Comparison of ENCODE assay signal across 28 cellular contexts in genomic region chr12:103973909-103974308, GRCh38. TPM values are rescaled to one million over a fixed set of nuclear protein-coding genes. Genes with fewer than 3 reads are reported as not detected.
DNase-seq lines count a peak whose midpoint lies in the region; ATAC-seq and TF ChIP-seq lines count a peak whose summit lies in the region.
"Had no signal": no experiment of that assay in that cellular context is flagged by ENCODE, and none has a peak within 500 bp of the region (broad histone marks: within the 10 kb centered on the region; RNA-seq: fewer than 3 reads in every experiment).

No MANE protein-coding gene starts in this region.

- peaks cover 44% of the 10 kb centered on the region for H3K4me1 Mint-ChIP-seq in central memory CD8-positive, alpha-beta T cell

- no peaks in the 10 kb centered on the region for H3K27me3 ChIP-seq in A673 (replicated peaks; ENCODE audit: insufficient read depth, low read depth, low read length, poor library complexity)
- H3K27me3 ChIP-seq in H7 (ENCODE audit: control insufficient read depth, insufficient read depth, low read length), result no peaks in the 10 kb centered on the region
- no peaks in the 10 kb centered on the region for H3K27me3 ChIP-seq in mesendoderm (ENCODE audit: insufficient read depth, low read length, poor library complexity)
- H3K27me3 ChIP-seq: SJCRH30 had no signal

- POLR2A ChIA-PET in A673 (lab: Charles Lee; ENCODE audit: low non-redundant PET), result no interaction called here

- H3K4me3 ChIP-seq in A673 (ENCODE audit: low read depth, low read length, poor library complexity, severe bottlenecking) (no peak overlapping the region), H7 (ENCODE audit: insufficient read depth, low read depth, low read length) (no peak overlapping the region), mesendoderm (ENCODE audit: low read length) (no peak overlapping the region), mucosa of descending colon (no peak overlapping the region)
- H3K4me3 ChIP-seq: A549, HAP-1, SJCRH30 had no signal

- no peak overlapping the region for H2BK15ac ChIP-seq in mesendoderm (replicated peaks; ENCODE audit: low read depth)

- intact Hi-C loops in A673 (cut with micrococcal nuclease; ENCODE audit: unreplicated experiment) (no loop called here), mucosa of descending colon (cut with DNase I, micrococcal nuclease) (no loop called here)

- H2BK5ac ChIP-seq in mesendoderm (ENCODE audit: low read length), result no peak overlapping the region

- WGBS in mesendoderm (ENCODE audit: extremely low coverage, insufficient coverage, low lambda C conversion rate), result no CpG with 5 or more reads among the region's 2 CpGs

- no peaks in the 10 kb centered on the region for H3K9me3 ChIP-seq in A673 (ENCODE audit: low read depth, low read length, poor library complexity, severe bottlenecking)
- no peaks in the 10 kb centered on the region for H3K9me3 ChIP-seq in mucosa of descending colon
- H3K9me3 ChIP-seq: A549, HAP-1, SJCRH30 had no signal

- no peaks in the 10 kb centered on the region for H3K27me3 Mint-ChIP-seq in central memory CD8-positive, alpha-beta T cell
- H3K27me3 Mint-ChIP-seq: B cell, IgD-negative memory B cell had no signal

- H3K4me1 ChIP-seq in A673 (ENCODE audit: insufficient read depth, low read length, poor library complexity, severe bottlenecking) (peaks cover 8% of the 10 kb centered on the region), mesendoderm (ENCODE audit: control insufficient read depth, low read depth, low read length) (no peaks in the 10 kb centered on the region), mucosa of descending colon (ENCODE audit: low read depth) (no peaks in the 10 kb centered on the region)
- H3K4me1 ChIP-seq: HAP-1, SJCRH30 had no signal

- CTCF ChIA-PET in A673 (lab: Charles Lee), result no interaction called here

- H3K9me3 Mint-ChIP-seq in central memory CD8-positive, alpha-beta T cell, result no peaks in the 10 kb centered on the region
- H3K9me3 Mint-ChIP-seq: CD8-positive, alpha-beta T cell; IgD-negative memory B cell had no signal

- peaks cover 31% of the 10 kb centered on the region for H3K36me3 Mint-ChIP-seq in central memory CD8-positive, alpha-beta T cell (ENCODE audit: insufficient read depth)

- ATAC-seq in central memory CD8-positive, alpha-beta T cell (replicated peaks; ENCODE audit: extremely low read depth, poor library complexity, severe bottlenecking), result no peak
- ATAC-seq in GM21786 (IDR thresholded peaks at IDR 0.05; ENCODE audit: unreplicated experiment), result no peak
- no peak for ATAC-seq in mucosa of descending colon
- ATAC-seq: A549; CD8-positive, alpha-beta T cell; PC-3; Right ventricle myocardium inferior had no signal

- no peak overlapping the region for H3K4ac ChIP-seq in mesendoderm (ENCODE audit: low read depth, low read length)

- H3K4me3 Mint-ChIP-seq in central memory CD8-positive, alpha-beta T cell, result no peak overlapping the region
- H3K4me3 Mint-ChIP-seq: B cell; CD8-positive, alpha-beta T cell; IgD-negative memory B cell had no signal

- peaks cover 9% of the 10 kb centered on the region for H3K36me3 ChIP-seq in A673 (ENCODE audit: insufficient read depth, low read length, poor library complexity, severe bottlenecking)
- peaks cover 5% of the 10 kb centered on the region for H3K36me3 ChIP-seq in H7 (replicated peaks; ENCODE audit: control insufficient read depth, insufficient read depth, low read length)
- H3K36me3 ChIP-seq in mesendoderm (ENCODE audit: control insufficient read depth, insufficient read depth, low read length), result peaks cover 7% of the 10 kb centered on the region
- H3K36me3 ChIP-seq in mucosa of descending colon (ENCODE audit: low read depth), result no peaks in the 10 kb centered on the region

- peak overlapping the region; percentile 24 for H3K27ac ChIP-seq in A673 (ENCODE audit: low read depth, low read length, poor library complexity, severe bottlenecking)
- no peak overlapping the region for H3K27ac ChIP-seq in mesendoderm (ENCODE audit: low read depth, low read length)
- H3K27ac ChIP-seq: A549, C4-2B, HL-60, SJCRH30 had no signal

- peak overlapping the region; percentile 55 for H3K27ac Mint-ChIP-seq in central memory CD8-positive, alpha-beta T cell (ENCODE audit: low read depth)
- H3K27ac Mint-ChIP-seq: B cell; CD8-positive, alpha-beta T cell; IgD-negative memory B cell had no signal

- BruUV-seq in A673 (replicated peaks; lab: Mats Ljungman, UMichigan), result no TSS peak

- no peak overlapping the region for H2BK120ac ChIP-seq in mesendoderm (ENCODE audit: low read depth, low read length)

- no peak overlapping the region for H3K23ac ChIP-seq in mesendoderm (ENCODE audit: low read length)

- DNase-seq in A673 (ENCODE audit: low spot score) (peak; percentile 42), H7 (peak; percentile 15), mesendoderm (peak; percentile 53), mucosa of descending colon (no peak), RPMI8226 (no peak), DMS79 treated with DMSO at 0.1 percent for 48 hours (lab: John Stamatoyannopoulos, UW) (no peak)
- no peak for DNase-seq in central memory CD8-positive, alpha-beta T cell (ENCODE audit: low spot score in 2 of 2)
- DNase-seq: CD8-positive, alpha-beta T cell; DMS 273 treated with DMSO at 0.1 percent for 48 hours; DND-41; Karpas-422; NCI-H1092; NCI-H1417 treated with DMSO at 0.1 percent for 48 hours; NCI-H1694 treated with DMSO at 0.1 percent for 48 hours; NCI-H2081; NCI-H2227 treated with DMSO at 0.1 percent for 48 hours; NK-92 treated with Interleukin-12 subunit alpha and Interleukin-12 subunit beta, amount 100 ng/mL, for 24 hours; PC-3; SJCRH30; T-helper 1 cell had no signal

- no peak overlapping the region for H2AK5ac ChIP-seq in mesendoderm (ENCODE audit: low read length)

- no peak overlapping the region for H4K8ac ChIP-seq in mesendoderm (ENCODE audit: low read depth, low read length)

- TF ChIP-seq CTCF in A673 (conservative IDR thresholded peaks at IDR 0.05; ENCODE audit: low read depth, low read length) (no peak), mucosa of descending colon (IDR thresholded peaks at IDR 0.05) (no peak)

- no peak overlapping the region for H3K4me2 ChIP-seq in mesendoderm (ENCODE audit: low read length)
- H3K4me2 ChIP-seq: A549 had no signal

- H3K79me1 ChIP-seq in mesendoderm (ENCODE audit: low read length), result peaks cover 8% of the 10 kb centered on the region

- H3K9ac ChIP-seq in mesendoderm (ENCODE audit: low read length), result no peak overlapping the region

- no peak overlapping the region for H3K18ac ChIP-seq in mesendoderm (ENCODE audit: low read length)

- no peak overlapping the region for H3K56ac ChIP-seq in mesendoderm (ENCODE audit: low read length)

- H4K5ac ChIP-seq in mesendoderm (ENCODE audit: low read length), result no peak overlapping the region

- peaks cover 62% of the 10 kb centered on the region for H3K79me2 ChIP-seq in mesendoderm (ENCODE audit: control insufficient read depth, insufficient read depth, low read length)

RNA-seq across cellular contexts. Expression of gene TDG, which starts 8.2 kb away (rescaled TPM):
- total RNA-seq in A673 (2021), result 54.1 and 59.4 TPM in 2 replicates
- total RNA-seq in H7 (2014; rRNA removed; shearing (Covaris generic)), result 41.2 and 41.4 TPM in 2 replicates
- polyA plus RNA-seq in mesendoderm (2013, experiment 1 of 2), result 134 TPM
- 138 TPM for polyA plus RNA-seq in mesendoderm (2013, experiment 2 of 2)
- total RNA-seq in mucosa of descending colon, result 10 to 100 TPM; 23.5 to 29.2 (median 27.7) TPM

RNA-seq across cellular contexts. Expression of gene HSP90B1, which starts 43.7 kb away (rescaled TPM):
- total RNA-seq in A673 (2021) (955 and 970 TPM in 2 replicates), mucosa of descending colon (100 to 1,000 TPM; 423 to 471 (median 461) TPM)
- total RNA-seq in H7 (2014; rRNA removed; shearing (Covaris generic)), result 602 and 610 TPM in 2 replicates
- 620 TPM for polyA plus RNA-seq in mesendoderm (2013, experiment 1 of 2)
- 616 TPM for polyA plus RNA-seq in mesendoderm (2013, experiment 2 of 2)

Comparison
In these comparisons a context has a peak if more than half of its experiments do, and no peak if none do; other contexts are left out.
1. DNase-seq: peak in A673 (single experiment), H7 (single experiment) and mesendoderm (single experiment); none in central memory CD8-positive, alpha-beta T cell (0 of 2), mucosa of descending colon (0 of 3), RPMI8226 (single experiment) and DMS79 treated with DMSO at 0.1 percent for 48 hours (single experiment).